10 cellular contexts compared by ENCODE assay signal in genomic region chr1:17919525-17920439, GRCh38.
A peak's percentile ranks its signal among the peaks of the same experiment; 100 is the strongest.
DNase-seq lines count a peak whose midpoint lies in the region; ATAC-seq, FAIRE-seq and TF ChIP-seq lines count a peak whose summit lies in the region.
"Had no signal": no experiment of that assay in that cellular context is flagged by ENCODE, and none has a peak within 500 bp of the region (broad histone marks: within the 10 kb centered on the region; RNA-seq: fewer than 3 reads in every experiment).

No MANE protein-coding gene starts in this region.

- DNase-seq in NCI-H1436 (lab: John Stamatoyannopoulos, UW) (peak; percentile 42), NCI-H1436 treated with DMSO at 0.1 percent for 48 hours (lab: John Stamatoyannopoulos, UW) (no peak), LoVo (ENCODE audit: low spot score) (peak; percentile 27), bronchial epithelial cell (ENCODE audit: low read depth) (peak; percentile 8), non-pigmented ciliary epithelial cell (ENCODE audit: low read depth) (peak; percentile 8)

- TF ChIP-seq CTCF in bronchial epithelial cell (IDR thresholded peaks at IDR 0.05; ENCODE audit: insufficient read depth, low read length, severe bottlenecking) = no peak

- no peak overlapping the region for H3K4me3 ChIP-seq in bronchial epithelial cell (ENCODE audit: low read depth, low read length)
- H3K4me3 ChIP-seq: BLaER1, lung had no signal

- H3K36me3 ChIP-seq in bronchial epithelial cell (ENCODE audit: control insufficient read depth, insufficient read depth, low read length) = no peaks in the 10 kb centered on the region
- H3K36me3 ChIP-seq: BLaER1 had no signal

- no peak for FAIRE-seq in bronchial epithelial cell (lab: Jason Lieb, UNC)

- H3K27me3 ChIP-seq in bronchial epithelial cell (ENCODE audit: control insufficient read depth, insufficient read depth, low read length) = no peaks in the 10 kb centered on the region

- ATAC-seq in HG03571 (IDR thresholded peaks at IDR 0.05; ENCODE audit: unreplicated experiment) (no peak), GM19023 (IDR thresholded peaks at IDR 0.05; ENCODE audit: unreplicated experiment) (no peak), GM18861 (IDR thresholded peaks at IDR 0.05; ENCODE audit: unreplicated experiment) (no peak)
